ENCODE assay signal across 8 cellular contexts in genomic region chr18:3603460-3604259, GRCh38.
DNase-seq lines count a peak whose midpoint lies in the region; ATAC-seq and TF ChIP-seq lines count a peak whose summit lies in the region.

No MANE protein-coding gene starts in this region.

- H3K4me3 ChIP-seq in CD4-positive, CD25-positive, alpha-beta regulatory T cell (ENCODE audit: low read depth, low read length) = peak overlapping the region; percentile 89
- H3K4me3 ChIP-seq in PC-3 (ENCODE audit: low read length) (peak overlapping the region; percentile 70), spleen (peak overlapping the region in 7 of 8 donors; percentile 6 to 65 (median 27))

- peak in 1 of 3 donors; percentile 4 for TF ChIP-seq POLR2A in spleen (IDR thresholded peaks at IDR 0.05)

- H3K4me1 ChIP-seq in CD4-positive, CD25-positive, alpha-beta regulatory T cell (ENCODE audit: control insufficient read depth, insufficient read depth, low read length, poor library complexity, severe bottlenecking) = peaks cover 54% of the 10 kb centered on the region
- peaks cover 42% of the 10 kb centered on the region for H3K4me1 ChIP-seq in PC-3 (ENCODE audit: insufficient read depth, low read length)
- peaks cover 31 to 69% (median 56%) of the 10 kb centered on the region in 6 donors for H3K4me1 ChIP-seq in spleen

- intact Hi-C loops in PC-3 (cut with micrococcal nuclease) (loop anchor here (1.0 to 5.0 kb wide), 5 partner anchors 8 to 341 kb away; partner anchors contain the start of gene MYL12B), spleen (cut with DNase I; ENCODE audit: low total_unique reads) (loop anchor here (10.0 kb wide), 1 partner anchor 61 kb away; no protein-coding TSS in a partner anchor)

- ATAC-seq in CD4-positive, CD25-positive, alpha-beta regulatory T cell (ENCODE audit: low read depth in 2 of 2) = peak; percentile 35 to 38
- ATAC-seq in HG02759 (IDR thresholded peaks at IDR 0.05; ENCODE audit: unreplicated experiment) = peak; percentile 25
- ATAC-seq in PC-3 = peak; percentile 50
- ATAC-seq in HG03469 (IDR thresholded peaks at IDR 0.05; ENCODE audit: unreplicated experiment) = no peak

- no peaks in the 10 kb centered on the region for H3K27me3 ChIP-seq in CD4-positive, CD25-positive, alpha-beta regulatory T cell (ENCODE audit: control insufficient read depth, insufficient read depth, low read length)
- H3K27me3 ChIP-seq in PC-3 (ENCODE audit: low read length) = no peaks in the 10 kb centered on the region
- H3K27me3 ChIP-seq in spleen (replicated peaks in 1 of 7) = no peaks in the 10 kb centered on the region

- H3K4me1 Mint-ChIP-seq in CD4-positive, CD25-positive, alpha-beta regulatory T cell = peaks cover 0 to 28% (median 9%) of the 10 kb centered on the region in 4 donors
- H3K4me1 Mint-ChIP-seq in immature natural killer cell = peaks cover 6 to 7% of the 10 kb centered on the region in 2 donors

- peaks cover 22% of the 10 kb centered on the region for H3K79me2 ChIP-seq in PC-3 (ENCODE audit: low read length)

- H3K4me2 ChIP-seq in PC-3 (ENCODE audit: low read length) = peak overlapping the region; percentile 87

- no peaks in the 10 kb centered on the region for H3K9me3 ChIP-seq in CD4-positive, CD25-positive, alpha-beta regulatory T cell (ENCODE audit: control insufficient read depth in 2 of 2, low read length in 2 of 2)
- H3K9me3 ChIP-seq in PC-3 (ENCODE audit: low read length) (no peaks in the 10 kb centered on the region), spleen (no peaks in the 10 kb centered on the region)

- TSS peak; percentile 70 for BruUV-seq in PC-3 (replicated peaks; lab: Mats Ljungman, UMichigan)

- peak overlapping the region; percentile 30; the same call in 1 of the 2 replicates for H2AFZ ChIP-seq in PC-3 (ENCODE audit: low read length)

- DNase-seq in CD4-positive, CD25-positive, alpha-beta regulatory T cell = peak in 1 of 3 donors; percentile 70
- DNase-seq in PC-3 = peak; percentile 94
- peak in 19 of 61 donors; percentile 6 to 63 (median 32) for DNase-seq in caudate nucleus (lab: John Stamatoyannopoulos, UW)
- DNase-seq in immature natural killer cell = peak; percentile 14 to 25 (median 16)
- DNase-seq in spleen = peak; percentile 3
- DNase-seq in cerebellum (ENCODE audit: low spot score) = no peak

- peaks cover 19% of the 10 kb centered on the region for H3F3A ChIP-seq in PC-3 (ENCODE audit: low read length, unreplicated experiment)

- POLR2A ChIA-PET in PC-3 (lab: Charles Lee; ENCODE audit: unreplicated experiment) = interaction anchor here (0.6 to 2.4 kb wide), 23 partner anchors 10 to 1829 kb away, joined by 3 to 47 read pairs (median 7); partner anchors contain the start of gene MYL12A

- H3K27ac ChIP-seq in CD4-positive, CD25-positive, alpha-beta regulatory T cell (ENCODE audit: insufficient read depth, low read length, poor library complexity, severe bottlenecking) = peak overlapping the region; percentile 85
- peak overlapping the region; percentile 99 for H3K27ac ChIP-seq in PC-3 (ENCODE audit: low read length)
- peak overlapping the region; percentile 95 for H3K27ac ChIP-seq in caudate nucleus (ENCODE audit: low read depth, low read length)
- peak overlapping the region; percentile 44 to 94 (median 90) for H3K27ac ChIP-seq in spleen

- WGBS in spleen, 5 donors = 13 to 29% (median 22%) methylated on average over 12 of the region's 12 CpGs

- no peak overlapping the region for H3K4me3 Mint-ChIP-seq in CD4-positive, CD25-positive, alpha-beta regulatory T cell
- H3K4me3 Mint-ChIP-seq in immature natural killer cell = no peak overlapping the region

- no peaks in the 10 kb centered on the region for H4K20me1 ChIP-seq in PC-3 (ENCODE audit: low read length)

- CTCF ChIA-PET in PC-3 (lab: Charles Lee) = interaction anchor here (0.6 to 1.8 kb wide), 6 partner anchors 8 to 63 kb away, joined by 3 to 19 read pairs (median 4); no protein-coding TSS in a partner anchor

- no peak overlapping the region for H3K27ac Mint-ChIP-seq in CD4-positive, CD25-positive, alpha-beta regulatory T cell
- H3K27ac Mint-ChIP-seq in immature natural killer cell = no peak overlapping the region

- H3K36me3 Mint-ChIP-seq in CD4-positive, CD25-positive, alpha-beta regulatory T cell = no peaks in the 10 kb centered on the region
- H3K36me3 Mint-ChIP-seq in immature natural killer cell = no peaks in the 10 kb centered on the region

- no peaks in the 10 kb centered on the region for H3K27me3 Mint-ChIP-seq in CD4-positive, CD25-positive, alpha-beta regulatory T cell
- H3K27me3 Mint-ChIP-seq in immature natural killer cell (ENCODE audit: low read depth in 3 of 3) = peaks cover 0 to 1% (median 0%) of the 10 kb centered on the region in 3 donors

- H3K9ac ChIP-seq in PC-3 (ENCODE audit: low read length) = peak overlapping the region; percentile 91

- no peaks in the 10 kb centered on the region for H3K9me2 ChIP-seq in PC-3 (replicated peaks; ENCODE audit: low read length)

- H3K9me3 Mint-ChIP-seq in CD4-positive, CD25-positive, alpha-beta regulatory T cell = no peaks in the 10 kb centered on the region
- no peaks in the 10 kb centered on the region for H3K9me3 Mint-ChIP-seq in immature natural killer cell

- TF ChIP-seq CTCF in PC-3 (conservative IDR thresholded peaks at IDR 0.05; ENCODE audit: low read depth, low read length) (no peak), spleen (IDR thresholded peaks at IDR 0.05 in 8 of 11, conservative IDR thresholded peaks at IDR 0.05 in 3 of 11) (no peak)

- H3K36me3 ChIP-seq in CD4-positive, CD25-positive, alpha-beta regulatory T cell (ENCODE audit: control insufficient read depth, insufficient read depth, low read length) = peaks cover 4% of the 10 kb centered on the region
- no peaks in the 10 kb centered on the region for H3K36me3 ChIP-seq in PC-3 (ENCODE audit: low read depth, low read length)
- peaks cover 0 to 8% (median 0%) of the 10 kb centered on the region in 6 donors for H3K36me3 ChIP-seq in spleen

Comparison
In these comparisons a context has a peak if more than half of its experiments do, and no peak if none do; other contexts are left out.
1. H3K4me3 ChIP-seq: peak in every context shown above with its lines; median percentile 89 in CD4-positive, CD25-positive, alpha-beta regulatory T cell; 70 in PC-3; 27 in spleen.